Comparison of ENCODE assay signal across 8 cellular contexts in the genomic region with DNA sequence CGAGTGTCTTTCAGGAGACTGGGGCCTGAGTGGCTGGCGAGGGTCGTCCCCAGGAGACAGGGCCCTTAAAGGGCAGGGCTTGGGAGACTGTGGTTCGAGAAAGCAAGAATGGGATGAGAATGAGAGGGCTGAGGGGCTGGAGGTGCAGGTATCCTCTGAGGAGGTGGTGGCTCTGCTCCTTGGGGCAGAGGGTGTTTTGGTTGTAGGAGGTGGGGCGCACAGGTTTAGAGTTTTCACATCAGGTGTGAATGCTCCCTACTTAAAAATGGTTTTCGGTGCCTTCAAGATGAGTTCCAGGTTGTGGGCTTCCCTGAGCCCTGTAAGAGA. TPM values are rescaled to one million over a fixed set of nuclear protein-coding genes. Genes with fewer than 3 reads are reported as not detected.
DNase-seq lines count a peak whose midpoint lies in the region; TF ChIP-seq lines count a peak whose summit lies in the region.

No MANE protein-coding gene starts in this region.

- intact Hi-C loops in Caco-2 (cut with micrococcal nuclease; ENCODE audit: unreplicated experiment): no loop called here

- no peaks in the 10 kb centered on the region for H3K27me3 ChIP-seq in Caco-2 (replicated peaks; ENCODE audit: control insufficient read depth, insufficient read depth, low read length)
- no peaks in the 10 kb centered on the region for H3K27me3 ChIP-seq in Loucy (ENCODE audit: insufficient read depth, low read length, poor library complexity, severe bottlenecking)
- no peaks in the 10 kb centered on the region for H3K27me3 ChIP-seq in effector memory CD4-positive, alpha-beta T cell (replicated peaks; ENCODE audit: control insufficient read depth, insufficient read depth, low read length, poor library complexity, severe bottlenecking)
- H3K27me3 ChIP-seq in neural progenitor cell: no peaks in the 10 kb centered on the region

- H3K4me1 Mint-ChIP-seq in Caco-2 (ENCODE audit: low read depth, unreplicated experiment): peaks cover 14% of the 10 kb centered on the region
- H3K4me1 Mint-ChIP-seq in neural progenitor cell: peaks cover 12% of the 10 kb centered on the region

- H3K4me1 ChIP-seq in Caco-2 (peaks cover 3% of the 10 kb centered on the region; the same call in 1 of the 2 replicates), Loucy (ENCODE audit: insufficient read depth, low read length, poor library complexity, severe bottlenecking) (peaks cover 14% of the 10 kb centered on the region), neural progenitor cell (peaks cover 5% of the 10 kb centered on the region)
- H3K4me1 ChIP-seq in effector memory CD4-positive, alpha-beta T cell (ENCODE audit: control insufficient read depth, insufficient read depth, low read length, poor library complexity, severe bottlenecking): peaks cover 11% of the 10 kb centered on the region

- H3K36me3 Mint-ChIP-seq in Caco-2 (ENCODE audit: insufficient read depth, unreplicated experiment) (peaks cover 10% of the 10 kb centered on the region), neural progenitor cell (no peaks in the 10 kb centered on the region)

- no peak for DNase-seq in Caco-2
- DNase-seq in effector memory CD4-positive, alpha-beta T cell: no peak
- DNase-seq in neural progenitor cell (ENCODE audit: low spot score): no peak
- DNase-seq in A172 (ENCODE audit: low spot score): no peak
- DNase-seq in NCI-H1417 (lab: John Stamatoyannopoulos, UW): no peak
- DNase-seq in NOMO-1 treated with DMSO at 0.1 percent for 48 hours (lab: John Stamatoyannopoulos, UW; ENCODE audit: unreplicated experiment): no peak
- no peak for DNase-seq in amniotic stem cell (lab: John Stamatoyannopoulos, UW)

- H3K27ac ChIP-seq in effector memory CD4-positive, alpha-beta T cell (ENCODE audit: insufficient read depth, low read length, poor library complexity, severe bottlenecking): peak overlapping the region; percentile 78
- H3K27ac ChIP-seq in neural progenitor cell: peak overlapping the region; percentile 11

- no TSS peak for BruUV-seq in Caco-2 (replicated peaks; lab: Mats Ljungman, UMichigan)

- H3K4me3 ChIP-seq in Caco-2 (ENCODE audit: low read depth, low read length): peak overlapping the region; percentile 88
- H3K4me3 ChIP-seq in Loucy (ENCODE audit: low read length, poor library complexity, severe bottlenecking): peak overlapping the region; percentile 87
- H3K4me3 ChIP-seq in effector memory CD4-positive, alpha-beta T cell (ENCODE audit: insufficient read depth, low read depth, low read length, poor library complexity, severe bottlenecking): peak overlapping the region; percentile 99
- H3K4me3 ChIP-seq in neural progenitor cell: peak overlapping the region; percentile 55

- H3K9ac ChIP-seq in Loucy (ENCODE audit: low read depth, low read length, poor library complexity, severe bottlenecking): peak overlapping the region; percentile 77
- peak overlapping the region; percentile 67 for H3K9ac ChIP-seq in neural progenitor cell

- H3K4me3 Mint-ChIP-seq in Caco-2 (ENCODE audit: unreplicated experiment): peak overlapping the region; percentile 96
- H3K4me3 Mint-ChIP-seq in neural progenitor cell: peak overlapping the region; percentile 98

- no peaks in the 10 kb centered on the region for H3K79me2 ChIP-seq in Loucy (ENCODE audit: insufficient read depth, low read length)
- no peaks in the 10 kb centered on the region for H3K79me2 ChIP-seq in neural progenitor cell (ENCODE audit: low read depth)

- H3K27me3 Mint-ChIP-seq in Caco-2 (ENCODE audit: insufficient read depth, unreplicated experiment): no peaks in the 10 kb centered on the region
- H3K27me3 Mint-ChIP-seq in neural progenitor cell (ENCODE audit: insufficient read depth, low read depth): peaks cover 4% of the 10 kb centered on the region

- POLR2A ChIA-PET in Caco-2 (lab: Charles Lee): interaction anchor here (1.0 kb wide), 2 partner anchors 79 to 100 kb away, joined by 3 to 8 read pairs; a partner anchor contains a TSS

- no peaks in the 10 kb centered on the region for H4K20me1 ChIP-seq in Loucy (ENCODE audit: insufficient read depth, low read length, poor library complexity, severe bottlenecking)
- no peaks in the 10 kb centered on the region for H4K20me1 ChIP-seq in neural progenitor cell (ENCODE audit: low read depth)

- TF ChIP-seq CTCF in Caco-2 (IDR thresholded peaks at IDR 0.05; ENCODE audit: insufficient read depth in 1 of 2, low read depth in 1 of 2, low read length in 1 of 2, severe bottlenecking in 1 of 2, unreplicated experiment in 1 of 2) (no peak), Loucy (conservative IDR thresholded peaks at IDR 0.05; ENCODE audit: low read length) (no peak), neural progenitor cell (IDR thresholded peaks at IDR 0.05) (no peak)

- no peaks in the 10 kb centered on the region for H3K36me3 ChIP-seq in Caco-2 (ENCODE audit: control insufficient read depth, insufficient read depth, low read length)
- H3K36me3 ChIP-seq in Loucy (ENCODE audit: insufficient read depth, low read length): no peaks in the 10 kb centered on the region
- H3K36me3 ChIP-seq in effector memory CD4-positive, alpha-beta T cell (ENCODE audit: control insufficient read depth, insufficient read depth, low read length): peaks cover 2% of the 10 kb centered on the region
- H3K36me3 ChIP-seq in neural progenitor cell: no peaks in the 10 kb centered on the region

- H3K9me3 Mint-ChIP-seq in Caco-2 (ENCODE audit: unreplicated experiment): no peaks in the 10 kb centered on the region
- no peaks in the 10 kb centered on the region for H3K9me3 Mint-ChIP-seq in neural progenitor cell

- H2AFZ ChIP-seq in Loucy (ENCODE audit: low read length) (peak overlapping the region; percentile 96), neural progenitor cell (replicated peaks) (peak overlapping the region; percentile 70)

- no peaks in the 10 kb centered on the region for H3F3A ChIP-seq in Loucy (ENCODE audit: low read depth)
- H3F3A ChIP-seq in neural progenitor cell (ENCODE audit: low read depth): peaks cover 9% of the 10 kb centered on the region

- H3K9me2 ChIP-seq in Loucy (replicated peaks; ENCODE audit: low read depth, low read length): no peaks in the 10 kb centered on the region

- H3K27ac Mint-ChIP-seq in Caco-2 (ENCODE audit: unreplicated experiment) (peak overlapping the region; percentile 95), neural progenitor cell (peak overlapping the region; percentile 85)

- H3K9me3 ChIP-seq in Caco-2 (no peaks in the 10 kb centered on the region), Loucy (ENCODE audit: insufficient read depth, low read depth, low read length) (no peaks in the 10 kb centered on the region), neural progenitor cell (ENCODE audit: low read depth) (no peaks in the 10 kb centered on the region)
- no peaks in the 10 kb centered on the region for H3K9me3 ChIP-seq in effector memory CD4-positive, alpha-beta T cell (ENCODE audit: control insufficient read depth, low read length)

- CTCF ChIA-PET in Caco-2 (lab: Charles Lee): interaction anchor here (1.0 to 1.1 kb wide), 2 partner anchors 43 to 100 kb away, joined by 3 to 5 read pairs; no protein-coding TSS in a partner anchor

- H3K4me2 ChIP-seq in Loucy (ENCODE audit: low read depth, low read length, poor library complexity, severe bottlenecking) (peak overlapping the region; percentile 81), neural progenitor cell (peak overlapping the region; percentile 85)

RNA-seq across cellular contexts. Expression of a gene that starts 0.4 kb away (rescaled TPM):
- total RNA-seq in Caco-2 (2022) (35.6 and 44.1 TPM in 2 replicates), neural progenitor cell (ENCODE audit: low replicate concordance) (31.0 and 60.9 TPM in 2 replicates)
- 31.0 and 91.2 TPM in 2 replicates for total RNA-seq in A172 (2014; rRNA removed; shearing (Covaris generic))
